In the genomic region with DNA sequence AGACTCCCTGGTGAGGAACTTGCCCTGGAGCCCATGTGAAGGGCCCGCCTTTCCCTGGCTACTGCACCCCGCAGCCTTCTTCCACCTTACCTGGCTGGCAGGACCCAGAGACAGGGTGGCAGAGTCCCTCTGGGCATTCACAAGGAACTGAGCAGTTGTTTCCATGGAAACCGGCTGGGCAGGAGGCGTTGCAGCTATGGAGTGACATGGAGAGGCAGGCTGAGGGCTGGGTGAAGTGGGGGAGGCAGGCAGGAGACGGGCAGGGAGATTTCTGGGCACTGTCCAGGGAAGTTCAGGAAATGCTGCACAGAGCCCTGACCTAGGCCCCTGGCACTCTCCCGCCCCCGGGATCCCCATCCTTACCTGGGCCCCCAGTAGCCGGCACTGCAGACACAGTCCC, we compare ENCODE assay signal across 14 cellular contexts. TPM values are rescaled to one million over a fixed set of nuclear protein-coding genes. Genes with fewer than 3 reads are reported as not detected.
DNase-seq lines count a peak whose midpoint lies in the region; ATAC-seq and TF ChIP-seq lines count a peak whose summit lies in the region.
"Had no signal": no experiment of that assay in that cellular context is flagged by ENCODE, and none has a peak within 500 bp of the region (broad histone marks: within the 10 kb centered on the region; RNA-seq: fewer than 3 reads in every experiment).

No MANE protein-coding gene starts in this region.

- no peak overlapping the region for H3K4me3 Mint-ChIP-seq in activated T-cell treated with anti-CD3 and anti-CD28 coated beads, Interleukin-2, amount 50 U/mL, for 72 hours
- H3K4me3 Mint-ChIP-seq: natural killer cell had no signal

- H3K4me2 ChIP-seq in neural cell (ENCODE audit: low read length), result no peak overlapping the region

- H3K27me3 Mint-ChIP-seq in activated T-cell treated with anti-CD3 and anti-CD28 coated beads, Interleukin-2, amount 50 U/mL, for 72 hours (ENCODE audit: low read depth), result no peaks in the 10 kb centered on the region

- no peaks in the 10 kb centered on the region for H3K36me3 Mint-ChIP-seq in activated T-cell treated with anti-CD3 and anti-CD28 coated beads, Interleukin-2, amount 50 U/mL, for 72 hours (ENCODE audit: insufficient read depth in 2 of 2)
- H3K36me3 Mint-ChIP-seq: natural killer cell had no signal

- H3F3A ChIP-seq in neural cell (ENCODE audit: insufficient read depth, low read length, poor library complexity, severe bottlenecking), result no peaks in the 10 kb centered on the region

- H3K36me3 ChIP-seq in body of pancreas (replicated peaks in 1 of 2; ENCODE audit: insufficient read depth in 1 of 2, low read depth in 2 of 2) (no peaks in the 10 kb centered on the region), neural cell (ENCODE audit: insufficient read depth, low read length) (no peaks in the 10 kb centered on the region)
- H3K36me3 ChIP-seq: thoracic aorta had no signal

- peak in 2 of 3 experiments; percentile 59 to 80 for DNase-seq in NCI-H1417 (lab: John Stamatoyannopoulos, UW)
- DNase-seq in NCI-H1417 treated with DMSO at 0.1 percent for 48 hours (lab: John Stamatoyannopoulos, UW), result no peak
- peak; percentile 9 for DNase-seq in DMS79 (lab: John Stamatoyannopoulos, UW)
- peak in 3 of 4 donors; percentile 49 to 74 (median 64) for DNase-seq in body of pancreas
- DNase-seq in G401 (ENCODE audit: low spot score), result no peak
- no peak for DNase-seq in activated T-cell treated with anti-CD3 and anti-CD28 coated beads, Interleukin-2, amount 50 U/mL, for 72 hours
- no peak for DNase-seq in medulla oblongata (ENCODE audit: extremely low spot score)
- DNase-seq: Kasumi-1; natural killer cell; stimulated activated CD4-positive, alpha-beta T cell treated with anti-CD3 and anti-CD28 coated beads, Interleukin-1b, Interleukin-23, amount 100 ng/mL, for 48 hours had no signal

- 54 to 58% methylated on average over 4 to 8 of the region's 8 CpGs for WGBS in body of pancreas, 2 donors

- H4K20me1 ChIP-seq in neural cell (ENCODE audit: insufficient read depth), result no peaks in the 10 kb centered on the region

- H2AFZ ChIP-seq in neural cell (ENCODE audit: low read depth, low read length), result no peak overlapping the region

- no peak for ATAC-seq in body of pancreas
- no peak for ATAC-seq in activated T-cell treated with anti-CD3 and anti-CD28 coated beads, Interleukin-2, amount 50 U/mL, for 72 hours (replicated peaks in 1 of 2)
- ATAC-seq: natural killer cell had no signal

- in situ Hi-C loops in G401 (cut with HindIII; ENCODE audit: low sequenced_read_pairs), result no loop called here

- no peaks in the 10 kb centered on the region for H3K9me2 ChIP-seq in neural cell (ENCODE audit: insufficient read depth, low read length)

- H3K4me1 ChIP-seq in body of pancreas, result peaks cover 26% of the 10 kb centered on the region

- H3K4me3 ChIP-seq in body of pancreas (no peak overlapping the region), neural cell (ENCODE audit: low read length) (no peak overlapping the region)
- H3K4me3 ChIP-seq: coronary artery, thoracic aorta had no signal

- TF ChIP-seq RAD21 in neural cell (conservative IDR thresholded peaks at IDR 0.05), result no peak

- no peaks in the 10 kb centered on the region for H3K9me3 Mint-ChIP-seq in activated T-cell treated with anti-CD3 and anti-CD28 coated beads, Interleukin-2, amount 50 U/mL, for 72 hours
- H3K9me3 Mint-ChIP-seq: natural killer cell had no signal

- H3K9ac ChIP-seq in neural cell (ENCODE audit: low read length), result peak overlapping the region; percentile 5

- H3K27ac Mint-ChIP-seq in activated T-cell treated with anti-CD3 and anti-CD28 coated beads, Interleukin-2, amount 50 U/mL, for 72 hours, result no peak overlapping the region
- H3K27ac Mint-ChIP-seq: natural killer cell had no signal

- no peaks in the 10 kb centered on the region for H3K79me2 ChIP-seq in neural cell (replicated peaks; ENCODE audit: insufficient read depth, low read length)

- H3K4me1 Mint-ChIP-seq in activated T-cell treated with anti-CD3 and anti-CD28 coated beads, Interleukin-2, amount 50 U/mL, for 72 hours (ENCODE audit: low read depth), result peaks cover 11% of the 10 kb centered on the region

- intact Hi-C loops in body of pancreas (cut with DNase I), result no loop called here

- no peak for TF ChIP-seq EP300 in neural cell (conservative IDR thresholded peaks at IDR 0.05; ENCODE audit: poor library complexity, severe bottlenecking)

- no peaks in the 10 kb centered on the region for H3K27me3 ChIP-seq in body of pancreas
- peaks cover 11% of the 10 kb centered on the region for H3K27me3 ChIP-seq in neural cell (ENCODE audit: insufficient read depth, low read depth, low read length)

- TF ChIP-seq POLR2A in body of pancreas (IDR thresholded peaks at IDR 0.05), result no peak

- H3K9me3 ChIP-seq in body of pancreas, result no peaks in the 10 kb centered on the region
- H3K9me3 ChIP-seq in neural cell (ENCODE audit: low read length), result no peaks in the 10 kb centered on the region
- H3K9me3 ChIP-seq: thoracic aorta had no signal

- TF ChIP-seq CTCF in body of pancreas (IDR thresholded peaks at IDR 0.05) (no peak), neural cell (IDR thresholded peaks at IDR 0.05; ENCODE audit: poor library complexity, severe bottlenecking) (no peak)

- H3K27ac ChIP-seq in body of pancreas (peak overlapping the region in 1 of 4 donors; percentile 40), neural cell (ENCODE audit: low read length) (no peak overlapping the region)
- H3K27ac ChIP-seq: coronary artery, thoracic aorta had no signal

TF ChIP-seq in neural cell, 6 proteins besides CTCF, POLR2A, EP300 and RAD21:
- TF ChIP-seq TAF1 (IDR thresholded peaks at IDR 0.05; ENCODE audit: low read depth) (no peak), EZH2 (IDR thresholded peaks at IDR 0.05; ENCODE audit: borderline replicate concordance, insufficient read depth, low read length, poor library complexity, severe bottlenecking) (no peak), MXI1 (conservative IDR thresholded peaks at IDR 0.05; ENCODE audit: poor library complexity, severe bottlenecking) (no peak), SMC3 (conservative IDR thresholded peaks at IDR 0.05; ENCODE audit: poor library complexity) (no peak), POLR2AphosphoS5 (IDR thresholded peaks at IDR 0.05) (no peak)
- TF ChIP-seq, protein P1, sequence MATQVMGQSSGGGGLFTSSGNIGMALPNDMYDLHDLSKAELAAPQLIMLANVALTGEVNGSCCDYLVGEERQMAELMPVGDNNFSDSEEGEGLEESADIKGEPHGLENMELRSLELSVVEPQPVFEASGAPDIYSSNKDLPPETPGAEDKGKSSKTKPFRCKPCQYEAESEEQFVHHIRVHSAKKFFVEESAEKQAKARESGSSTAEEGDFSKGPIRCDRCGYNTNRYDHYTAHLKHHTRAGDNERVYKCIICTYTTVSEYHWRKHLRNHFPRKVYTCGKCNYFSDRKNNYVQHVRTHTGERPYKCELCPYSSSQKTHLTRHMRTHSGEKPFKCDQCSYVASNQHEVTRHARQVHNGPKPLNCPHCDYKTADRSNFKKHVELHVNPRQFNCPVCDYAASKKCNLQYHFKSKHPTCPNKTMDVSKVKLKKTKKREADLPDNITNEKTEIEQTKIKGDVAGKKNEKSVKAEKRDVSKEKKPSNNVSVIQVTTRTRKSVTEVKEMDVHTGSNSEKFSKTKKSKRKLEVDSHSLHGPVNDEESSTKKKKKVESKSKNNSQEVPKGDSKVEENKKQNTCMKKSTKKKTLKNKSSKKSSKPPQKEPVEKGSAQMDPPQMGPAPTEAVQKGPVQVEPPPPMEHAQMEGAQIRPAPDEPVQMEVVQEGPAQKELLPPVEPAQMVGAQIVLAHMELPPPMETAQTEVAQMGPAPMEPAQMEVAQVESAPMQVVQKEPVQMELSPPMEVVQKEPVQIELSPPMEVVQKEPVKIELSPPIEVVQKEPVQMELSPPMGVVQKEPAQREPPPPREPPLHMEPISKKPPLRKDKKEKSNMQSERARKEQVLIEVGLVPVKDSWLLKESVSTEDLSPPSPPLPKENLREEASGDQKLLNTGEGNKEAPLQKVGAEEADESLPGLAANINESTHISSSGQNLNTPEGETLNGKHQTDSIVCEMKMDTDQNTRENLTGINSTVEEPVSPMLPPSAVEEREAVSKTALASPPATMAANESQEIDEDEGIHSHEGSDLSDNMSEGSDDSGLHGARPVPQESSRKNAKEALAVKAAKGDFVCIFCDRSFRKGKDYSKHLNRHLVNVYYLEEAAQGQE (IDR thresholded peaks at IDR 0.05; ENCODE audit: borderline replicate concordance), result no peak

RNA-seq across cellular contexts. Expression of a gene that starts 6.0 kb away (rescaled TPM):
- 10 to 100 TPM in 1 of 2 donors, 1 to 10 TPM in 1; 9.1 to 15.5 TPM for total RNA-seq in body of pancreas
- polyA plus RNA-seq in neural cell, result 3.0 and 5.4 TPM in 2 replicates
- polyA minus RNA-seq in neural cell, result 0.73 and 1.2 TPM in 2 replicates
- 0.71 and 3.4 TPM in 2 replicates for total RNA-seq in G401 (2014; rRNA removed; shearing (Covaris generic))
- total RNA-seq in activated T-cell treated with anti-CD3 and anti-CD28 coated beads, Interleukin-2, amount 50 U/mL, for 72 hours, result 1 to 10 TPM; 1.9 to 2.5 TPM
- total RNA-seq: A673 had no signal

RNA-seq across cellular contexts. Expression of a gene that starts 10.1 kb away (rescaled TPM):
- total RNA-seq in body of pancreas, result 10 to 100 TPM; 21.0 to 68.2 TPM
- 7.5 and 14.9 TPM in 2 replicates for polyA plus RNA-seq in neural cell
- 1.2 and 2.7 TPM in 2 replicates for polyA minus RNA-seq in neural cell
- 9.5 and 36.1 TPM in 2 replicates for total RNA-seq in G401 (2014; rRNA removed; shearing (Covaris generic))
- total RNA-seq in activated T-cell treated with anti-CD3 and anti-CD28 coated beads, Interleukin-2, amount 50 U/mL, for 72 hours, result 1 to 10 TPM; 3.4 to 4.4 TPM

RNA-seq across cellular contexts. Expression of a gene that starts 10.9 kb away (rescaled TPM):
- total RNA-seq in body of pancreas, result 10 to 100 TPM in 1 of 2 donors, 1 to 10 TPM in 1; 9.6 to 22.4 TPM
- polyA plus RNA-seq in neural cell, result 60.1 and 69.0 TPM in 2 replicates
- polyA minus RNA-seq in neural cell, result 97.8 and 108 TPM in 2 replicates
- total RNA-seq in G401 (2014; rRNA removed; shearing (Covaris generic)), result 22.1 and 39.7 TPM in 2 replicates
- total RNA-seq in activated T-cell treated with anti-CD3 and anti-CD28 coated beads, Interleukin-2, amount 50 U/mL, for 72 hours, result 1 to 10 TPM; 3.4 to 3.8 TPM

RNA-seq across cellular contexts. Expression of a gene that starts 45.1 kb away (rescaled TPM):
- 100 to 1,000 TPM in 1 of 2 donors, 10 to 100 TPM in 1; 84.7 to 100 TPM for total RNA-seq in body of pancreas
- 43.9 and 56.9 TPM in 2 replicates for polyA plus RNA-seq in neural cell
- polyA minus RNA-seq in neural cell, result 149 and 158 TPM in 2 replicates
- total RNA-seq in G401 (2014; rRNA removed; shearing (Covaris generic)), result 157 and 202 TPM in 2 replicates
- 100 to 1,000 TPM; 332 to 390 TPM for total RNA-seq in activated T-cell treated with anti-CD3 and anti-CD28 coated beads, Interleukin-2, amount 50 U/mL, for 72 hours

Comparison
In these comparisons a context has a peak if more than half of its experiments do, and no peak if none do; other contexts are left out.
1. DNase-seq: peak in NCI-H1417 (2 of 3), DMS79 (single experiment) and body of pancreas (3 of 4); none in NCI-H1417 treated with DMSO at 0.1 percent for 48 hours (single experiment), G401 (single experiment), activated T-cell treated with anti-CD3 and anti-CD28 coated beads, Interleukin-2, amount 50 U/mL, for 72 hours (0 of 2) and medulla oblongata (single experiment).